In the genomic region with DNA sequence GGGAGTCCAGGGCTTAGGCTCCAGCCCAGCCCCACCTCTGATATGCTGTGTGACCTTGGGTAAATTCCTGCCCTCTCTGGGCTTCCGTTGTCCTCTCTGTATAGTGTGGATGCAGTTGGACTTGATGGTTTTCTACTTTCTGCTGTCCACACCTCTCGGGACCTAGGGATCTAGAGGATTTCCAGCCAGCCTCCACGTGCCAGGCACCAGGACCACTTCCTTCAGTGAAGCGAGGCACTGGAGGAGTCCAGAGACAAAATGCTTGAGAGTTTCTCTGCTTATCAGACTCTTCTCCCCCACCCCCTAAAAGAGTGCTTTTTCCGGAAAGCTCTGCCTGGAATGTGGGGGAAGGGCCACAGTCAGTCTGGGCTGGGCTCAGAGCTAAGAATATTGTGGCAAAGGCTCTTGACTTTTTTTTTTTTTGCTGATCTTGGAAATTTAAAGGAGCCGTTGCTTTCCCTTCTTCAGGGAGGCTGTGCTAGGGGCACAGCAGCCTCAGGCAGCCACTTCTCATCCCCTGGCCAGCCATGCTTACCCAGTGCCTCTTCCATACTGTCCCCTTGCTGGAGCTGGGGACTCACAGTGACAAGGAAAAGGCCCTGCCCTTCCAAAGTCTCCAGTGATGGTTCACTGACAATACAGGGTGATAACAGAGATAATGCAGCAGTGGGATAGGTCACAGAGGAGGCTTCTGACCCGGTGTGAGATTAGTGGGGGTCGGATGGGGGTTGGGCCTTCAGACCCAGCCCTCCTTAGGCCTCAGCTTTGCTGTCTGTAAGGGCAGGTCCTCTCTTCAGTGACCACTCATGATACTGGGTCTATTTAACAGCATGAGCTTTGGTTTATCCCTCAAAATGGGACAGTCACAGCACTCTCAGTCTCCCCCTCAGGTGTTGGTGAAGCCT, we compare ENCODE assay signal across 8 cellular contexts. TPM values are rescaled to one million over a fixed set of nuclear protein-coding genes. Genes with fewer than 3 reads are reported as not detected.
DNase-seq lines count a peak whose midpoint lies in the region; ATAC-seq and TF ChIP-seq lines count a peak whose summit lies in the region.

No MANE protein-coding gene starts in this region.

- H3K27ac ChIP-seq in H9 (ENCODE audit: insufficient read length, low read depth, low read length) (no peak overlapping the region), body of pancreas (peak overlapping the region in 3 of 4 donors; percentile 26 to 65 (median 42))

- no peak overlapping the region for H3K4ac ChIP-seq in H9 (ENCODE audit: low read depth, low read length)

- H3K4me2 ChIP-seq in H9 (ENCODE audit: insufficient read depth, insufficient read length, low read length), result no peak overlapping the region

- H2BK5ac ChIP-seq in H9 (ENCODE audit: insufficient read length, low read length), result no peak overlapping the region

- no peak overlapping the region for H4K5ac ChIP-seq in H9 (ENCODE audit: insufficient read length, low read depth, low read length)

- no peak overlapping the region for H2AFZ ChIP-seq in H9 (ENCODE audit: low read length)

- no peak overlapping the region for H2BK20ac ChIP-seq in H9 (ENCODE audit: low read depth, low read length, poor library complexity, severe bottlenecking)

- H3K4me1 ChIP-seq in H9 (ENCODE audit: insufficient read depth, low read length) (peaks cover 5% of the 10 kb centered on the region; the same call in 1 of the 2 replicates), body of pancreas (peaks cover 19% of the 10 kb centered on the region)

- no CpG with 5 or more reads among the region's 8 CpGs for whole genome bisulfite sequencing in H9 (ENCODE audit: extremely low coverage, insufficient read length, low lambda C conversion rate)
- WGBS in body of pancreas, 2 donors, result 34 to 46% methylated on average over 8 of the region's 8 CpGs

- H2BK15ac ChIP-seq in H9 (ENCODE audit: low read depth, low read length), result no peak overlapping the region

- H3K79me2 ChIP-seq in H9 (ENCODE audit: insufficient read depth, low read length), result peaks cover 9% of the 10 kb centered on the region; the same call in 1 of the 2 replicates

- peak overlapping the region in 1 of 2 experiments; percentile 65; a peak in 3 of 5 replicates for H3K4me3 Mint-ChIP-seq in H9

- TF ChIP-seq POLR2A in body of pancreas (IDR thresholded peaks at IDR 0.05), result no peak

- peak overlapping the region; percentile 11 for H3K9ac ChIP-seq in H9 (ENCODE audit: extremely low read depth, insufficient read length, low read length)

- no peaks in the 10 kb centered on the region for H4K20me1 ChIP-seq in H9 (ENCODE audit: control insufficient read depth, insufficient read depth, insufficient read length)

- peaks cover 0 to 8% (median 4%) of the 10 kb centered on the region in 3 experiments; a peak in 3 of 7 replicates for H3K36me3 Mint-ChIP-seq in H9 (ENCODE audit: insufficient read depth in 1 of 3, low read depth in 3 of 3)

- H2BK120ac ChIP-seq in H9 (ENCODE audit: low read depth, low read length, poor library complexity, severe bottlenecking), result no peak overlapping the region

- no peak overlapping the region for H4K8ac ChIP-seq in H9 (replicated peaks; ENCODE audit: insufficient read length, low read depth, low read length)

- no peak overlapping the region for H2AK5ac ChIP-seq in H9 (ENCODE audit: insufficient read length, low read length)

- H3K9me3 ChIP-seq in H9 (ENCODE audit: control insufficient read depth, low read depth, low read length), result no peaks in the 10 kb centered on the region
- no peaks in the 10 kb centered on the region for H3K9me3 ChIP-seq in body of pancreas

- H3K23me2 ChIP-seq in H9 (ENCODE audit: insufficient read length, low read depth, low read length, poor library complexity, severe bottlenecking), result peaks cover 19% of the 10 kb centered on the region

- peak overlapping the region; percentile 29 to 63 (median 42); a peak in 4 of 7 replicates for H3K27ac Mint-ChIP-seq in H9

- peaks cover 1% of the 10 kb centered on the region; the same call in 1 of the 2 replicates for H3K27me3 Mint-ChIP-seq in H9 (ENCODE audit: low read depth)

- H3K4me3 ChIP-seq in body of pancreas, result no peak overlapping the region

- H2BK12ac ChIP-seq in H9 (ENCODE audit: insufficient read length, low read depth, low read length), result no peak overlapping the region

- ATAC-seq in body of pancreas, result no peak
- no peak for ATAC-seq in HG03139 (IDR thresholded peaks at IDR 0.05; ENCODE audit: unreplicated experiment)

- H3K56ac ChIP-seq in H9 (ENCODE audit: insufficient read length, low read depth, low read length), result no peak overlapping the region

- H3K14ac ChIP-seq in H9 (ENCODE audit: insufficient read depth, low read length), result peak overlapping the region; percentile 48; the same call in 1 of the 2 replicates

- peaks cover 29 to 66% of the 10 kb centered on the region in 2 experiments for H3K4me1 Mint-ChIP-seq in H9

- H3K36me3 ChIP-seq in body of pancreas (replicated peaks in 1 of 2; ENCODE audit: insufficient read depth in 1 of 2, low read depth in 2 of 2), result no peaks in the 10 kb centered on the region

- H3K27me3 ChIP-seq in H9 (ENCODE audit: insufficient read depth, low read length) (no peaks in the 10 kb centered on the region), body of pancreas (no peaks in the 10 kb centered on the region)

- no peaks in the 10 kb centered on the region; a peak in 1 of 5 replicates for H3K9me3 Mint-ChIP-seq in H9

- no peaks in the 10 kb centered on the region for H3K79me1 ChIP-seq in H9 (ENCODE audit: insufficient read depth, low read depth, low read length, poor library complexity, severe bottlenecking)

- H3T11ph ChIP-seq in H9 (ENCODE audit: low read length), result no peak overlapping the region

- TF ChIP-seq CTCF in H9 (conservative IDR thresholded peaks at IDR 0.05) (no peak), body of pancreas (IDR thresholded peaks at IDR 0.05) (no peak)

- peak overlapping the region; percentile 36 for H3K18ac ChIP-seq in H9 (ENCODE audit: insufficient read length, low read depth, low read length)

- no peak overlapping the region for H3K23ac ChIP-seq in H9 (ENCODE audit: insufficient read length, low read depth, low read length)

- H4K91ac ChIP-seq in H9 (ENCODE audit: insufficient read length, low read depth, low read length), result peak overlapping the region; percentile 16

- DNase-seq in H9, result no peak
- peak in 1 of 4 donors; percentile 37 for DNase-seq in body of pancreas
- DNase-seq in islet precursor cell, result peak; percentile 79
- DNase-seq in stromal cell of bone marrow (ENCODE audit: low read depth), result peak; percentile 73
- no peak for DNase-seq in kidney glomerular epithelial cell (lab: John Stamatoyannopoulos, UW)
- no peak for DNase-seq in DMS 273 treated with DMSO at 0.1 percent for 48 hours (lab: John Stamatoyannopoulos, UW)
- no peak for DNase-seq in NCI-H1436 treated with DMSO at 0.1 percent for 48 hours (lab: John Stamatoyannopoulos, UW)

- intact Hi-C loops in body of pancreas (cut with DNase I), result no loop called here

RNA-seq across cellular contexts. Expression of gene SERPINH1, which starts 2.9 kb away (rescaled TPM):
- total RNA-seq in H9 (2021) (253 and 263 TPM in 2 replicates), body of pancreas (100 to 1,000 TPM in 1 of 2 donors, 10 to 100 TPM in 1; 78.3 to 166 TPM)

RNA-seq across cellular contexts. Expression of gene GDPD5, which starts 33.5 kb away (rescaled TPM):
- total RNA-seq in H9 (2021), result 6.9 and 7.8 TPM in 2 replicates
- total RNA-seq in body of pancreas, result 10 to 100 TPM; 29.6 to 73.2 TPM

Comparison
In these comparisons a context has a peak if more than half of its experiments do, and no peak if none do; other contexts are left out.
1. DNase-seq: peak in islet precursor cell (single experiment) and stromal cell of bone marrow (single experiment); none in H9 (single experiment), kidney glomerular epithelial cell (single experiment), DMS 273 treated with DMSO at 0.1 percent for 48 hours (single experiment) and NCI-H1436 treated with DMSO at 0.1 percent for 48 hours (single experiment).